Comparison of ENCODE assay signal across 21 cellular contexts in the genomic region with DNA sequence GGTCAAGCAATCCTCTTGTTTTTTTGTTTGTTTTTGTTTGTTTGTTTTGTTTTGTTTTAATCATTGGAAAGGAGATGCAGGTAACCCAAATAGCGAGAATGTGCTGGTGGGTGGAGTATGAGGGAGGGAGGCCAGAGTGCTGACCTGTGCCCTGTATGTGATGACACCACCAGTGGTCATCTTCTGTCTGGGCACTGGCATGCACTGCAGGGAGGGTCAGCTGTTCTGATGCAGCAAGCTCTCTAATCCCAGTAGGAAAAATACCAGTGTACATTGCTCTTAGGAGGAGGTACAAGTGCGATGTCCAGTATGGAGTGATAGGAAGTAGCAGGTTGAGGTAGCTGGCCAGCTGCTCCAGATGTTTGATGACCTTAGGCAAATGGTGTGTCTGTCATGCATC. TPM values are rescaled to one million over a fixed set of nuclear protein-coding genes. Genes with fewer than 3 reads are reported as not detected.
"Had no signal": no experiment of that assay in that cellular context is flagged by ENCODE, and none has a peak within 500 bp of the region (broad histone marks: within the 10 kb centered on the region; RNA-seq: fewer than 3 reads in every experiment).

No MANE protein-coding gene starts in this region.

- FAIRE-seq: kidney had no signal

- H3K27ac ChIP-seq: coronary artery, foreskin keratinocyte, vagina had no signal

- DNase-seq: effector CD4-positive, alpha-beta T cell; endodermal cell; foreskin keratinocyte; kidney; left colon; left ventricle myocardium superior; mucosa of descending colon; naive thymus-derived CD8-positive, alpha-beta T cell; posterior cingulate gyrus; stimulated activated CD4-positive, alpha-beta T cell treated with anti-CD3 and anti-CD28 coated beads, Interleukin-2, amount 100 ng/mL, for 48 hours; stimulated activated naive CD4-positive, alpha-beta T cell treated with Interleukin-2 at 50 U/mL for 16 hours; trophoblast cell had no signal

- H3K27me3 ChIP-seq: foreskin keratinocyte, vagina had no signal

- ATAC-seq: foreskin keratinocyte; left colon; left ventricle myocardium superior; mucosa of descending colon; naive thymus-derived CD8-positive, alpha-beta T cell had no signal

- H3K36me3 Mint-ChIP-seq: naive thymus-derived CD8-positive, alpha-beta T cell had no signal

- H3K27ac Mint-ChIP-seq: endodermal cell; naive thymus-derived CD8-positive, alpha-beta T cell had no signal

- H3K4me1 Mint-ChIP-seq: naive thymus-derived CD8-positive, alpha-beta T cell had no signal

- H3K4me2 ChIP-seq: smooth muscle cell had no signal

- H3K9me3 Mint-ChIP-seq: endodermal cell; naive thymus-derived CD8-positive, alpha-beta T cell; neural crest cell had no signal

- H3K36me3 ChIP-seq: vagina had no signal

- H3K4me3 Mint-ChIP-seq: endodermal cell; naive thymus-derived CD8-positive, alpha-beta T cell; neural crest cell had no signal

- H3K4me3 ChIP-seq: coronary artery, lung, mucosa of descending colon, smooth muscle cell, vagina had no signal

- H3K9me3 ChIP-seq: mucosa of descending colon, vagina had no signal

- H3K4me1 ChIP-seq: foreskin keratinocyte, vagina had no signal

RNA-seq across cellular contexts. Expression of a gene that starts 2.9 kb away (rescaled TPM):
- total RNA-seq: chondrocyte; dermis microvascular lymphatic vessel endothelial cell; foreskin keratinocyte; kidney; left colon; left ventricle myocardium superior; lung; mucosa of descending colon; naive thymus-derived CD8-positive, alpha-beta T cell; neural crest cell; osteocyte; vagina had no signal
- polyA plus RNA-seq: esophagus; foreskin keratinocyte; lung; naive thymus-derived CD8-positive, alpha-beta T cell had no signal
